In the genomic region with DNA sequence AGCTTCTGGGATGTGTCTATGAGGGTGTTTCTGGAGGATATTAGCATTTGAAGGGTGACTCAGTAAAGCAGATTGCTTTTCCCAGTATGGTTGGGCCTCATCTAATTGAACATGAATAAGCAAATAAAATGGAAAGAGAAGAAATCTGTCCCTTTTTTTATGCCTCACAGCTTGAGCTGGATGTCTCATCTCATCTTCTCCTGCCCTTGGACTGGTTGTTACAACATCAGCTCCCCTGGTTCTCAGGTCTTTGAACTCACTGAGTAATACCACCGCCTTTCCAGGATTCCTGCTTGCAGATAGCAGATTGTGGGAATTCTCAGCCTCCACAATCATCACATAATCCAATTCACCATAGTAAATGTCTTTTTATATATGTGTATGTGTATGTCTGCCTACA, we compare ENCODE assay signal across 14 cellular contexts.
DNase-seq lines count a peak whose midpoint lies in the region; ATAC-seq and TF ChIP-seq lines count a peak whose summit lies in the region.
"Had no signal": no experiment of that assay in that cellular context is flagged by ENCODE, and none has a peak within 500 bp of the region (broad histone marks: within the 10 kb centered on the region; RNA-seq: fewer than 3 reads in every experiment).

No MANE protein-coding gene starts in this region.

- H2BK120ac ChIP-seq in IMR-90 (ENCODE audit: low read depth, low read length), result no peak overlapping the region

- H3K27me3 ChIP-seq in IMR-90 (ENCODE audit: control insufficient read depth, insufficient read depth, low read length), result no peaks in the 10 kb centered on the region
- H3K27me3 ChIP-seq: Peyer's patch had no signal

- no peak for TF ChIP-seq POLR2A in IMR-90 (IDR thresholded peaks at IDR 0.05; ENCODE audit: low read depth, low read length)

- WGBS in IMR-90 (ENCODE audit: extremely low coverage in 2 of 2, insufficient read length in 1 of 2), 2 experiments, result no CpG with 5 or more reads among the region's 1 CpG

- no peak overlapping the region for H2BK5ac ChIP-seq in IMR-90 (ENCODE audit: low read depth, low read length, poor library complexity, severe bottlenecking)

- H3K9me1 ChIP-seq in IMR-90 (ENCODE audit: insufficient read depth, low read length), result no peaks in the 10 kb centered on the region

- no peak overlapping the region for H3K18ac ChIP-seq in IMR-90 (ENCODE audit: low read depth, low read length)

- H3K79me1 ChIP-seq in IMR-90 (ENCODE audit: low read depth in 1 of 2, low read length in 2 of 2), result no peaks in the 10 kb centered on the region

- intact Hi-C loops in IMR-90 (cut with micrococcal nuclease), result no loop called here

- H3K56ac ChIP-seq in IMR-90 (ENCODE audit: extremely low read depth, insufficient read depth, low read length), result no peak overlapping the region

- H3K4me2 ChIP-seq in IMR-90 (ENCODE audit: low read depth, low read length), result no peak overlapping the region

- H3K4me1 Mint-ChIP-seq in T-cell, result no peaks in the 10 kb centered on the region

- H3K9me3 ChIP-seq in IMR-90 (ENCODE audit: control insufficient read depth, insufficient read depth, low read length), result no peaks in the 10 kb centered on the region
- H3K9me3 ChIP-seq: HAP-1, Peyer's patch had no signal

- no peak overlapping the region for H3K4me3 ChIP-seq in IMR-90 (ENCODE audit: insufficient read depth, low read depth, low read length)
- no peak overlapping the region for H3K4me3 ChIP-seq in epithelial cell of proximal tubule (ENCODE audit: low read depth, low read length)
- H3K4me3 ChIP-seq: HAP-1, Peyer's patch had no signal

- no peak overlapping the region for H4K5ac ChIP-seq in IMR-90 (ENCODE audit: low read depth, low read length)

- H3K4ac ChIP-seq in IMR-90 (ENCODE audit: low read depth, low read length), result no peak overlapping the region

- H3K27ac ChIP-seq in IMR-90 (ENCODE audit: insufficient read depth, low read length), result no peak overlapping the region
- H3K27ac ChIP-seq: Peyer's patch had no signal

- CTCF ChIA-PET in IMR-90 (lab: Yijun Ruan, JAX), result no interaction called here
- CTCF ChIA-PET in T-cell (lab: Charles Lee), result interaction anchor here in 1 of 2 donors (0.6 kb wide), 1 partner anchor 34 kb away, joined by 3 read pairs; no protein-coding TSS in a partner anchor

- dilution Hi-C loops in IMR-90 (cut with HindIII; ENCODE audit: low sequenced_read_pairs, unreplicated experiment), result no loop called here

- H4K91ac ChIP-seq in IMR-90 (ENCODE audit: insufficient read depth, low read depth, low read length), result no peak overlapping the region

- H3K4me3 Mint-ChIP-seq in T-cell, result no peak overlapping the region

- no peak overlapping the region for H3K27ac Mint-ChIP-seq in T-cell

- H3K14ac ChIP-seq in IMR-90 (replicated peaks; ENCODE audit: low read depth, low read length), result no peak overlapping the region

- POLR2A ChIA-PET in IMR-90 (lab: Charles Lee; ENCODE audit: unreplicated experiment) (no interaction called here), T-cell (lab: Charles Lee) (no interaction called here)

- no peak overlapping the region for H3K9ac ChIP-seq in IMR-90 (ENCODE audit: low read depth, low read length)

- H4K8ac ChIP-seq in IMR-90 (ENCODE audit: low read depth in 2 of 2, low read length in 2 of 2), result no peak overlapping the region

- H3K4me1 ChIP-seq in IMR-90 (ENCODE audit: control insufficient read depth, insufficient read depth, low read length), result no peaks in the 10 kb centered on the region
- H3K4me1 ChIP-seq: HAP-1, Peyer's patch had no signal

- in situ Hi-C loops in IMR-90 (cut with MboI; ENCODE audit: low sequenced_read_pairs), result no loop called here

- H2AFZ ChIP-seq in IMR-90 (replicated peaks; ENCODE audit: low read length, poor library complexity), result no peak overlapping the region

- H3K9me3 Mint-ChIP-seq in T-cell, result peaks cover 0 to 9% (median 5%) of the 10 kb centered on the region in 3 donors

- H2AK5ac ChIP-seq in IMR-90 (ENCODE audit: low read depth, low read length), result no peak overlapping the region

- no peaks in the 10 kb centered on the region for H4K20me1 ChIP-seq in IMR-90 (ENCODE audit: insufficient read depth, low read length)

- peak; percentile 13 for DNase-seq in IMR-90
- peak; percentile 58 for DNase-seq in amniotic epithelial cell (ENCODE audit: low read depth)
- DNase-seq in epithelial cell of proximal tubule (ENCODE audit: low read depth), result peak; percentile 31
- no peak for DNase-seq in T-cell
- no peak for DNase-seq in HuH-7 (ENCODE audit: low spot score)
- DNase-seq in NCI-H82 treated with DMSO at 0.1 percent for 48 hours (lab: John Stamatoyannopoulos, UW; ENCODE audit: unreplicated experiment), result no peak
- no peak for DNase-seq in D341Med (ENCODE audit: low spot score)
- DNase-seq: DMS 273 treated with DMSO at 0.1 percent for 48 hours, GF-D8, NCI-H1436, NCI-H2029, NCI-H526 treated with DMSO at 0.1 percent for 48 hours, Peyer's patch had no signal

- no peaks in the 10 kb centered on the region for H3K36me3 Mint-ChIP-seq in T-cell

- BruUV-seq in IMR-90 (replicated peaks; lab: Mats Ljungman, UMichigan), result no TSS peak

- no peak overlapping the region for H2BK20ac ChIP-seq in IMR-90 (ENCODE audit: low read depth, low read length)

- H3K36me3 ChIP-seq in IMR-90 (ENCODE audit: control insufficient read depth, insufficient read depth, low read length), result no peaks in the 10 kb centered on the region
- H3K36me3 ChIP-seq: HAP-1, Peyer's patch had no signal

- ATAC-seq in IMR-90 (ENCODE audit: low read depth) (no peak), T-cell (replicated peaks in 1 of 4) (no peak)

- no peaks in the 10 kb centered on the region for H3K27me3 Mint-ChIP-seq in T-cell

- H2AK9ac ChIP-seq in IMR-90 (replicated peaks; ENCODE audit: low read depth, low read length, poor library complexity), result no peak overlapping the region

- TF ChIP-seq RAD21 in IMR-90 (IDR thresholded peaks at IDR 0.05; ENCODE audit: low read length), result no peak

- H2BK15ac ChIP-seq in IMR-90 (ENCODE audit: low read depth, low read length), result no peak overlapping the region

- TF ChIP-seq CTCF in IMR-90 (conservative IDR thresholded peaks at IDR 0.05; ENCODE audit: low read depth, low read length), result no peak
- TF ChIP-seq CTCF in epithelial cell of proximal tubule (conservative IDR thresholded peaks at IDR 0.05; ENCODE audit: low read depth, low read length), result no peak

- no peak overlapping the region for H3K23ac ChIP-seq in IMR-90 (ENCODE audit: low read depth, low read length)

TF ChIP-seq in IMR-90, 13 proteins besides CTCF, POLR2A, EP300 and RAD21:
- TF ChIP-seq CHD1 (IDR thresholded peaks at IDR 0.05; ENCODE audit: low read depth, low read length) (no peak), NFE2L2 (IDR thresholded peaks at IDR 0.05; ENCODE audit: low read depth, low read length) (no peak)

Comparison
In these comparisons a context has a peak if more than half of its experiments do, and no peak if none do; other contexts are left out.
1. DNase-seq: peak in IMR-90 (single experiment), amniotic epithelial cell (single experiment) and epithelial cell of proximal tubule (single experiment); none in T-cell (0 of 34), HuH-7 (single experiment), NCI-H82 treated with DMSO at 0.1 percent for 48 hours (single experiment) and D341Med (single experiment).